Comparison of ENCODE assay signal across 12 cellular contexts in the genomic region with DNA sequence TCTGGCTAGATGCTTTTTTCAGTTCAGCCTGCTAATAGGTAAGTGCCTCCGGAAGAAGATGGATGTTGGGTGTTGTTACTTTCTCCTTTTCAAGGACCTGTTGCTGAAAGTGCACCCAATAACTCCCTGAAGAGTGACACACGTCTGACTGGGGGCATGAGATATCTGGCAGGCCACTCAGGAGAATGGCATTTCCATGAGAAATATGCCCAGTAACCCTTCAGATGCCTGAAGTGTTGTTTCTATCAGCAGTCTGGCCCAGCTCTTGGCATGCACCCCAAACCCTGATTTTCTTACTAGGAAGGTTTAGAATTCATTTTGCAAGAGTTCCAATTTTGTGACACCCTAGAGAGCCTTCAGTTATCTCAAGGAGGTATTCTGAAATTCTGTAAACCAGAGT.
DNase-seq lines count a peak whose midpoint lies in the region; ATAC-seq lines count a peak whose summit lies in the region.
"Had no signal": no experiment of that assay in that cellular context is flagged by ENCODE, and none has a peak within 500 bp of the region (broad histone marks: within the 10 kb centered on the region; RNA-seq: fewer than 3 reads in every experiment).

No MANE protein-coding gene starts in this region.

- peaks cover 17 to 37% (median 35%) of the 10 kb centered on the region in 3 donors for H3K4me1 Mint-ChIP-seq in IgD-negative memory B cell

- peak; percentile 40 for DNase-seq in AG08395 (ENCODE audit: low spot score)
- peak; percentile 77 for DNase-seq in astrocyte of the hippocampus (ENCODE audit: low read depth, low spot score)
- peak; percentile 82 for DNase-seq in kidney tubule cell (ENCODE audit: low spot score)
- no peak for DNase-seq in hippocampal formation (lab: John Stamatoyannopoulos, UW)
- DNase-seq in NCI-H2171 (lab: John Stamatoyannopoulos, UW): no peak
- no peak for DNase-seq in NCI-H2196 (lab: John Stamatoyannopoulos, UW; ENCODE audit: unreplicated experiment)
- DNase-seq: activated CD8-positive, alpha-beta memory T cell treated with anti-CD3 and anti-CD28 coated beads for 24 hours; activated naive CD4-positive, alpha-beta T cell treated with anti-CD3 and anti-CD28 coated beads, Interleukin-2, amount 50 U/mL, for 16 hours; effector CD8-positive, alpha-beta T cell had no signal

- no peak for ATAC-seq in HG03025 (IDR thresholded peaks at IDR 0.05; ENCODE audit: low FRiP score, unreplicated experiment)

- H3K36me3 Mint-ChIP-seq in IgD-negative memory B cell: no peaks in the 10 kb centered on the region

- peak overlapping the region in 1 of 4 donors; percentile 41 for H3K4me3 Mint-ChIP-seq in IgD-negative memory B cell
- H3K4me3 Mint-ChIP-seq: T-helper 1 cell treated with Interleukin-12 subunit alpha and Interleukin-12 subunit beta and Interleukin-4 antibody, amounts not matched to agents 30 μg/mL and 1 μg/mL, for 36 hours had no signal

- H3K9me3 Mint-ChIP-seq in IgD-negative memory B cell: no peaks in the 10 kb centered on the region
- H3K9me3 Mint-ChIP-seq: T-helper 1 cell treated with Interleukin-12 subunit alpha and Interleukin-12 subunit beta and Interleukin-4 antibody, amounts not matched to agents 30 μg/mL and 1 μg/mL, for 36 hours had no signal

- H3K27me3 Mint-ChIP-seq in IgD-negative memory B cell: no peaks in the 10 kb centered on the region

- peak overlapping the region in 2 of 3 donors; percentile 39 to 59 for H3K27ac Mint-ChIP-seq in IgD-negative memory B cell
- H3K27ac Mint-ChIP-seq: T-helper 1 cell treated with Interleukin-12 subunit alpha and Interleukin-12 subunit beta and Interleukin-4 antibody, amounts not matched to agents 30 μg/mL and 1 μg/mL, for 36 hours had no signal

Comparison
In these comparisons a context has a peak if more than half of its experiments do, and no peak if none do; other contexts are left out.
1. DNase-seq: peak in AG08395 (single experiment), astrocyte of the hippocampus (single experiment) and kidney tubule cell (single experiment); none in hippocampal formation (0 of 2), NCI-H2171 (single experiment) and NCI-H2196 (single experiment).